2 cellular contexts compared by ENCODE assay signal in genomic region chr3:70855139-70855538, GRCh38.
TF ChIP-seq lines count a peak whose summit lies in the region.

No MANE protein-coding gene starts in this region.

TF ChIP-seq in IMR-90, 13 proteins besides CTCF, POLR2A, EP300 and RAD21:
- no peak for TF ChIP-seq CHD1 (IDR thresholded peaks at IDR 0.05; ENCODE audit: low read depth, low read length)
- no peak for TF ChIP-seq MAFK (IDR thresholded peaks at IDR 0.05; ENCODE audit: low read depth, low read length)
- no peak for TF ChIP-seq RFX5 (IDR thresholded peaks at IDR 0.05; ENCODE audit: low read depth, low read length)
- TF ChIP-seq MXI1 (IDR thresholded peaks at IDR 0.05; ENCODE audit: borderline replicate concordance, low read depth, low read length) = no peak
- TF ChIP-seq, protein P1, sequence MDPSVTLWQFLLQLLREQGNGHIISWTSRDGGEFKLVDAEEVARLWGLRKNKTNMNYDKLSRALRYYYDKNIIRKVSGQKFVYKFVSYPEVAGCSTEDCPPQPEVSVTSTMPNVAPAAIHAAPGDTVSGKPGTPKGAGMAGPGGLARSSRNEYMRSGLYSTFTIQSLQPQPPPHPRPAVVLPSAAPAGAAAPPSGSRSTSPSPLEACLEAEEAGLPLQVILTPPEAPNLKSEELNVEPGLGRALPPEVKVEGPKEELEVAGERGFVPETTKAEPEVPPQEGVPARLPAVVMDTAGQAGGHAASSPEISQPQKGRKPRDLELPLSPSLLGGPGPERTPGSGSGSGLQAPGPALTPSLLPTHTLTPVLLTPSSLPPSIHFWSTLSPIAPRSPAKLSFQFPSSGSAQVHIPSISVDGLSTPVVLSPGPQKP (IDR thresholded peaks at IDR 0.05; ENCODE audit: borderline replicate concordance, low read depth, low read length) = no peak
- TF ChIP-seq BHLHE40 (IDR thresholded peaks at IDR 0.05; ENCODE audit: low read depth, low read length) = no peak
- no peak for TF ChIP-seq USF2 (IDR thresholded peaks at IDR 0.05; ENCODE audit: low read depth, low read length)
- TF ChIP-seq FOS (IDR thresholded peaks at IDR 0.05; ENCODE audit: low read depth, low read length) = no peak
- no peak for TF ChIP-seq NFE2L2 (IDR thresholded peaks at IDR 0.05; ENCODE audit: low read depth, low read length)

TF ChIP-seq in H1, 55 proteins besides CTCF, POLR2A, EP300 and RAD21:
- TF ChIP-seq SAP30 (IDR thresholded peaks at IDR 0.05; ENCODE audit: insufficient read depth, insufficient replicate concordance, low read length) (no peak), SP2 (IDR thresholded peaks at IDR 0.05; ENCODE audit: low read length) (no peak), ATF2 (IDR thresholded peaks at IDR 0.05; ENCODE audit: low read length) (no peak), EZH2 (IDR thresholded peaks at IDR 0.05; ENCODE audit: low read depth, low read length, severe bottlenecking) (no peak), RFX5 (IDR thresholded peaks at IDR 0.05; ENCODE audit: borderline replicate concordance, low read depth, low read length) (no peak), E2F6 (IDR thresholded peaks at IDR 0.05) (no peak), TAF7 (optimal IDR thresholded peaks at IDR 0.05; ENCODE audit: borderline replicate concordance, low read depth, low read length) (no peak), JUND (IDR thresholded peaks at IDR 0.05; ENCODE audit: low read length) (no peak), SIN3A (conservative IDR thresholded peaks at IDR 0.05 in 1 of 2, IDR thresholded peaks at IDR 0.05 in 1 of 2; ENCODE audit: low read depth in 1 of 2, low read length in 2 of 2) (no peak)
